2 cellular contexts compared by ENCODE assay signal in genomic region chr2:118850171-118850900, GRCh38.
TF ChIP-seq lines count a peak whose summit lies in the region.

No MANE protein-coding gene starts in this region.

TF ChIP-seq in SK-N-SH, 30 proteins besides CTCF, POLR2A, EP300 and RAD21:
- peak; percentile 70; the same call in 1 of the 2 replicates for TF ChIP-seq EZH2phosphoT487 (IDR thresholded peaks at IDR 0.05; ENCODE audit: borderline replicate concordance, low read depth)
- TF ChIP-seq, protein P1, sequence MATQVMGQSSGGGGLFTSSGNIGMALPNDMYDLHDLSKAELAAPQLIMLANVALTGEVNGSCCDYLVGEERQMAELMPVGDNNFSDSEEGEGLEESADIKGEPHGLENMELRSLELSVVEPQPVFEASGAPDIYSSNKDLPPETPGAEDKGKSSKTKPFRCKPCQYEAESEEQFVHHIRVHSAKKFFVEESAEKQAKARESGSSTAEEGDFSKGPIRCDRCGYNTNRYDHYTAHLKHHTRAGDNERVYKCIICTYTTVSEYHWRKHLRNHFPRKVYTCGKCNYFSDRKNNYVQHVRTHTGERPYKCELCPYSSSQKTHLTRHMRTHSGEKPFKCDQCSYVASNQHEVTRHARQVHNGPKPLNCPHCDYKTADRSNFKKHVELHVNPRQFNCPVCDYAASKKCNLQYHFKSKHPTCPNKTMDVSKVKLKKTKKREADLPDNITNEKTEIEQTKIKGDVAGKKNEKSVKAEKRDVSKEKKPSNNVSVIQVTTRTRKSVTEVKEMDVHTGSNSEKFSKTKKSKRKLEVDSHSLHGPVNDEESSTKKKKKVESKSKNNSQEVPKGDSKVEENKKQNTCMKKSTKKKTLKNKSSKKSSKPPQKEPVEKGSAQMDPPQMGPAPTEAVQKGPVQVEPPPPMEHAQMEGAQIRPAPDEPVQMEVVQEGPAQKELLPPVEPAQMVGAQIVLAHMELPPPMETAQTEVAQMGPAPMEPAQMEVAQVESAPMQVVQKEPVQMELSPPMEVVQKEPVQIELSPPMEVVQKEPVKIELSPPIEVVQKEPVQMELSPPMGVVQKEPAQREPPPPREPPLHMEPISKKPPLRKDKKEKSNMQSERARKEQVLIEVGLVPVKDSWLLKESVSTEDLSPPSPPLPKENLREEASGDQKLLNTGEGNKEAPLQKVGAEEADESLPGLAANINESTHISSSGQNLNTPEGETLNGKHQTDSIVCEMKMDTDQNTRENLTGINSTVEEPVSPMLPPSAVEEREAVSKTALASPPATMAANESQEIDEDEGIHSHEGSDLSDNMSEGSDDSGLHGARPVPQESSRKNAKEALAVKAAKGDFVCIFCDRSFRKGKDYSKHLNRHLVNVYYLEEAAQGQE (IDR thresholded peaks at IDR 0.05; ENCODE audit: low read depth, low read length), result no peak

TF ChIP-seq in SK-N-SH treated with all-trans-retinoic acid at 6 μM for 48 hours, 23 proteins besides CTCF, POLR2A, EP300 and RAD21:
- TF ChIP-seq SNAI2 (CRISPR knock-in tag; IDR thresholded peaks at IDR 0.05), result no peak
- no peak for TF ChIP-seq ESRRG (CRISPR knock-in tag; IDR thresholded peaks at IDR 0.05)
- no peak for TF ChIP-seq ZFP3 (CRISPR knock-in tag; IDR thresholded peaks at IDR 0.05)
- no peak for TF ChIP-seq PPARA (CRISPR knock-in tag; IDR thresholded peaks at IDR 0.05; ENCODE audit: borderline replicate concordance)
- TF ChIP-seq CSDC2 (CRISPR knock-in tag; IDR thresholded peaks at IDR 0.05), result no peak
- TF ChIP-seq ZC3H10 (CRISPR knock-in tag; IDR thresholded peaks at IDR 0.05), result no peak
- no peak for TF ChIP-seq TOX (CRISPR knock-in tag; IDR thresholded peaks at IDR 0.05; ENCODE audit: borderline replicate concordance)
